Comparison of ENCODE assay signal across 9 cellular contexts in genomic region chr18:519019-519879, GRCh38. TPM values are rescaled to one million over a fixed set of nuclear protein-coding genes. Genes with fewer than 3 reads are reported as not detected.
DNase-seq lines count a peak whose midpoint lies in the region; ATAC-seq, FAIRE-seq and TF ChIP-seq lines count a peak whose summit lies in the region.
"Had no signal": no experiment of that assay in that cellular context is flagged by ENCODE, and none has a peak within 500 bp of the region (broad histone marks: within the 10 kb centered on the region; RNA-seq: fewer than 3 reads in every experiment).

No MANE protein-coding gene starts in this region.

- H3K9me3 ChIP-seq in endothelial cell of umbilical vein (replicated peaks; ENCODE audit: control insufficient read depth, insufficient read depth, low read length): no peaks in the 10 kb centered on the region
- no peaks in the 10 kb centered on the region for H3K9me3 ChIP-seq in psoas muscle
- H3K9me3 ChIP-seq in H9 (ENCODE audit: control insufficient read depth, low read depth, low read length): no peaks in the 10 kb centered on the region

- H3K4me3 Mint-ChIP-seq in H9: no peak overlapping the region

- H3K4me1 ChIP-seq in endothelial cell of umbilical vein (ENCODE audit: control insufficient read depth, extremely low read depth, insufficient read depth, low read length): peaks cover 37% of the 10 kb centered on the region
- H3K4me1 ChIP-seq in psoas muscle: no peaks in the 10 kb centered on the region
- no peaks in the 10 kb centered on the region; the same call in 1 of the 2 replicates for H3K4me1 ChIP-seq in H9 (ENCODE audit: insufficient read depth, low read length)

- H3K23me2 ChIP-seq in H9 (ENCODE audit: insufficient read length, low read depth, low read length, poor library complexity, severe bottlenecking): no peaks in the 10 kb centered on the region

- peak; percentile 92 for ATAC-seq in GM21576 (IDR thresholded peaks at IDR 0.05; ENCODE audit: unreplicated experiment)
- peak in 2 of 4 donors; percentile 40 to 42 for ATAC-seq in psoas muscle

- peak; percentile 38 for FAIRE-seq in endothelial cell of umbilical vein (lab: Jason Lieb, UNC)
- FAIRE-seq: frontal cortex had no signal

- no peak overlapping the region for H4K5ac ChIP-seq in H9 (ENCODE audit: insufficient read length, low read depth, low read length)

- H3K4me2 ChIP-seq in endothelial cell of umbilical vein (ENCODE audit: insufficient read depth, low read length) (no peak overlapping the region), H9 (ENCODE audit: insufficient read depth, insufficient read length, low read length) (no peak overlapping the region)

- H4K8ac ChIP-seq in H9 (replicated peaks; ENCODE audit: insufficient read length, low read depth, low read length): no peak overlapping the region

- intact Hi-C loops in endothelial cell of umbilical vein (cut with micrococcal nuclease): loop anchor here (5.0 kb wide), 1 partner anchor 252 kb away; the partner anchor contains the start of gene THOC1
- intact Hi-C loops in psoas muscle (cut with DNase I): no loop called here

- H2AK5ac ChIP-seq in H9 (ENCODE audit: insufficient read length, low read length): no peak overlapping the region

- H3K36me3 Mint-ChIP-seq in H9 (ENCODE audit: insufficient read depth in 1 of 3, low read depth in 3 of 3): peaks cover 3 to 11% (median 6%) of the 10 kb centered on the region in 3 experiments

- H2BK15ac ChIP-seq in H9 (ENCODE audit: low read depth, low read length): no peak overlapping the region

- peaks cover 6% of the 10 kb centered on the region for H3K27me3 Mint-ChIP-seq in H9 (ENCODE audit: low read depth)

- 41 to 56% (median 42%) methylated on average over 11 of the region's 11 CpGs for WGBS in psoas muscle, 3 donors
- no CpG with 5 or more reads among the region's 11 CpGs for WGBS in H9 (ENCODE audit: extremely low coverage, insufficient read length, low lambda C conversion rate)

- H3K56ac ChIP-seq in H9 (ENCODE audit: insufficient read length, low read depth, low read length): no peak overlapping the region

- H3K4me3 ChIP-seq in endothelial cell of umbilical vein (replicated peaks in 1 of 3; ENCODE audit: insufficient read depth in 1 of 3, low read depth in 1 of 3, low read length in 3 of 3) (no peak overlapping the region), psoas muscle (no peak overlapping the region)

- H3K14ac ChIP-seq in H9 (ENCODE audit: insufficient read depth, low read length): no peak overlapping the region

- H3K4ac ChIP-seq in H9 (ENCODE audit: low read depth, low read length): no peak overlapping the region

- TF ChIP-seq POLR2A in endothelial cell of umbilical vein (IDR thresholded peaks at IDR 0.05; ENCODE audit: low read depth, low read length): no peak

- no peak overlapping the region for H2BK20ac ChIP-seq in H9 (ENCODE audit: low read depth, low read length, poor library complexity, severe bottlenecking)

- H4K91ac ChIP-seq in H9 (ENCODE audit: insufficient read length, low read depth, low read length): no peak overlapping the region

- H3K4me1 Mint-ChIP-seq in H9: peaks cover 30 to 31% of the 10 kb centered on the region in 2 experiments

- H3K9ac ChIP-seq in endothelial cell of umbilical vein (replicated peaks; ENCODE audit: extremely low read depth, insufficient read depth, low read length): peak overlapping the region; percentile 38
- no peak overlapping the region for H3K9ac ChIP-seq in H9 (ENCODE audit: extremely low read depth, insufficient read length, low read length)

- H3K79me2 ChIP-seq in endothelial cell of umbilical vein (ENCODE audit: control insufficient read depth, insufficient read depth, low read length): no peaks in the 10 kb centered on the region
- no peaks in the 10 kb centered on the region for H3K79me2 ChIP-seq in H9 (ENCODE audit: insufficient read depth, low read length)

- H3K23ac ChIP-seq in H9 (ENCODE audit: insufficient read length, low read depth, low read length): no peak overlapping the region

- H2BK5ac ChIP-seq in H9 (ENCODE audit: insufficient read length, low read length): no peak overlapping the region

- peak; percentile 70 for DNase-seq in GM13976 (ENCODE audit: low spot score)
- peak; percentile 61 for DNase-seq in KBM-7
- DNase-seq in endothelial cell of umbilical vein (ENCODE audit: low read depth, low spot score): peak; percentile 81
- DNase-seq in psoas muscle: peak; percentile 36 to 65
- no peak for DNase-seq in H9
- DNase-seq in stimulated activated CD4-positive, alpha-beta T cell treated with anti-CD3 and anti-CD28 coated beads, Interleukin-1b, Interleukin-23, amount 100 ng/mL, for 48 hours: no peak
- no peak for DNase-seq in activated gamma-delta T cell treated with Interleukin-2 at 50 U/mL for 16 hours

- H4K20me1 ChIP-seq in endothelial cell of umbilical vein (replicated peaks; ENCODE audit: control insufficient read depth, extremely low read depth, insufficient read depth, low read length) (no peaks in the 10 kb centered on the region), H9 (ENCODE audit: control insufficient read depth, insufficient read depth, insufficient read length) (no peaks in the 10 kb centered on the region)

- no peaks in the 10 kb centered on the region for H3K79me1 ChIP-seq in H9 (ENCODE audit: insufficient read depth, low read depth, low read length, poor library complexity, severe bottlenecking)

- no peak overlapping the region for H2BK12ac ChIP-seq in H9 (ENCODE audit: insufficient read length, low read depth, low read length)

- POLR2A ChIA-PET in endothelial cell of umbilical vein (lab: Charles Lee): interaction anchor here (1.2 kb wide), 1 partner anchor 252 kb away, joined by 3 read pairs; the partner anchor contains the start of gene THOC1

- no peak overlapping the region for H3K18ac ChIP-seq in H9 (ENCODE audit: insufficient read length, low read depth, low read length)

- CTCF ChIA-PET in endothelial cell of umbilical vein (lab: Charles Lee): interaction anchor here (1.0 to 1.4 kb wide), 3 partner anchors 23 to 44 kb away, joined by 3 to 5 read pairs (median 4); no protein-coding TSS in a partner anchor

- no peaks in the 10 kb centered on the region for H3K9me1 ChIP-seq in endothelial cell of umbilical vein (replicated peaks; ENCODE audit: control insufficient read depth, extremely low read depth, insufficient read depth, low read length)

- H2AFZ ChIP-seq in endothelial cell of umbilical vein (ENCODE audit: low read depth, low read length): peak overlapping the region; percentile 20
- H2AFZ ChIP-seq in H9 (ENCODE audit: low read length): no peak overlapping the region

- in situ Hi-C loops in GM13976 (cut with MboI; ENCODE audit: low sequenced_read_pairs, unreplicated experiment) (no loop called here), KBM-7 (cut with MboI; ENCODE audit: low pct_unique_long_range_greater_than_20kb, low sequenced_read_pairs) (no loop called here)

- H3T11ph ChIP-seq in H9 (ENCODE audit: low read length): no peak overlapping the region

- H2BK120ac ChIP-seq in H9 (ENCODE audit: low read depth, low read length, poor library complexity, severe bottlenecking): no peak overlapping the region

- H3K36me3 ChIP-seq in endothelial cell of umbilical vein (ENCODE audit: control insufficient read depth in 2 of 2, extremely low read depth in 1 of 2, insufficient read depth in 2 of 2, low read length in 2 of 2) (no peaks in the 10 kb centered on the region), psoas muscle (ENCODE audit: insufficient read depth in 1 of 2, low read depth in 1 of 2) (no peaks in the 10 kb centered on the region)

- peak overlapping the region; percentile 82 for H3K27ac ChIP-seq in endothelial cell of umbilical vein (ENCODE audit: insufficient read depth, low read depth, low read length)
- peak overlapping the region; percentile 6 for H3K27ac ChIP-seq in psoas muscle
- no peak overlapping the region for H3K27ac ChIP-seq in H9 (ENCODE audit: insufficient read length, low read depth, low read length)

- BruUV-seq in endothelial cell of umbilical vein (replicated peaks; lab: Mats Ljungman, UMichigan): no TSS peak

- H3K9me3 Mint-ChIP-seq in H9: peaks cover 8 to 13% of the 10 kb centered on the region in 2 experiments

- H3K27me3 ChIP-seq in endothelial cell of umbilical vein (ENCODE audit: control insufficient read depth in 2 of 2, insufficient read depth in 2 of 2, low read length in 2 of 2): no peaks in the 10 kb centered on the region
- no peaks in the 10 kb centered on the region for H3K27me3 ChIP-seq in psoas muscle (ENCODE audit: insufficient read depth in 3 of 3, low read length in 2 of 3)
- no peaks in the 10 kb centered on the region for H3K27me3 ChIP-seq in H9 (ENCODE audit: insufficient read depth, low read length)

- TF ChIP-seq CTCF in GM13976 (IDR thresholded peaks at IDR 0.05; ENCODE audit: borderline replicate concordance, control extremely low read depth, extremely low read depth, insufficient read depth, missing control alignments) (no peak), endothelial cell of umbilical vein (IDR thresholded peaks at IDR 0.05; ENCODE audit: extremely low read depth in 1 of 2, insufficient read depth in 1 of 2, low read depth in 1 of 2, low read length in 2 of 2) (no peak), psoas muscle (IDR thresholded peaks at IDR 0.05) (no peak), H9 (conservative IDR thresholded peaks at IDR 0.05) (no peak)

- dilution Hi-C loops in endothelial cell of umbilical vein (cut with MboI; ENCODE audit: extremely low pct_ligation_motif_present, low sequenced_read_pairs): no loop called here

- no peak overlapping the region; a peak in 1 of 7 replicates for H3K27ac Mint-ChIP-seq in H9

TF ChIP-seq in endothelial cell of umbilical vein, 7 proteins besides CTCF, POLR2A, EP300 and RAD21 (continues in another document):
- TF ChIP-seq JUN (IDR thresholded peaks at IDR 0.05; ENCODE audit: borderline replicate concordance, insufficient read depth, insufficient read length, low read depth) (no peak), POLR2AphosphoS5 (IDR thresholded peaks at IDR 0.05; ENCODE audit: insufficient read depth, low read depth, low read length) (no peak), FOS (IDR thresholded peaks at IDR 0.05; ENCODE audit: borderline replicate concordance, insufficient read depth, low read length) (peak; percentile 15), GATA2 (IDR thresholded peaks at IDR 0.05; ENCODE audit: insufficient read depth, insufficient read length, low read depth, low read length) (no peak), EZH2 (IDR thresholded peaks at IDR 0.05; ENCODE audit: borderline replicate concordance, low read depth, low read length, severe bottlenecking) (no peak)

RNA-seq across cellular contexts. Expression of gene COLEC12, which starts 18.7 kb away (rescaled TPM):
- total RNA-seq in endothelial cell of umbilical vein (13.8 and 17.1 TPM in 2 replicates), psoas muscle (1 to 10 TPM; 3.4 to 6.4 (median 4.2) TPM), H9 (2021) (0.59 and 0.70 TPM in 2 replicates)
- polyA plus RNA-seq in endothelial cell of umbilical vein (7.6 and 8.0 TPM in 2 replicates), psoas muscle (1 to 10 TPM in 2 of 3 donors, under 1 TPM in 1; 0.80 to 1.9 (median 1.2) TPM)
- 6.0 and 7.4 TPM in 2 replicates for polyA plus RNA-seq in endothelial cell of umbilical vein (2011; cell fraction: cytosol; rRNA removed)
- polyA plus RNA-seq in endothelial cell of umbilical vein (2011; cell fraction: nucleus; rRNA removed): 8.7 and 11.4 TPM in 2 replicates
- polyA plus RNA-seq in endothelial cell of umbilical vein (2012): 6.0 and 8.4 TPM in 2 replicates
- 6.6 and 8.5 TPM in 2 replicates for polyA minus RNA-seq in endothelial cell of umbilical vein
- not detected for polyA minus RNA-seq in endothelial cell of umbilical vein (2011; cell fraction: cytosol; rRNA and poly(A)+ RNA removed)
- polyA minus RNA-seq in endothelial cell of umbilical vein (2011; cell fraction: nucleus; rRNA and poly(A)+ RNA removed): 6.1 and 7.1 TPM in 2 replicates

Comparison
In these comparisons a context has a peak if more than half of its experiments do, and no peak if none do; other contexts are left out.
1. DNase-seq: peak in GM13976 (single experiment), KBM-7 (single experiment), endothelial cell of umbilical vein (single experiment) and psoas muscle (2 of 2); none in H9 (single experiment), stimulated activated CD4-positive, alpha-beta T cell treated with anti-CD3 and anti-CD28 coated beads, Interleukin-1b, Interleukin-23, amount 100 ng/mL, for 48 hours (single experiment) and activated gamma-delta T cell treated with Interleukin-2 at 50 U/mL for 16 hours (single experiment).